14 cellular contexts compared by ENCODE assay signal in the genomic region with DNA sequence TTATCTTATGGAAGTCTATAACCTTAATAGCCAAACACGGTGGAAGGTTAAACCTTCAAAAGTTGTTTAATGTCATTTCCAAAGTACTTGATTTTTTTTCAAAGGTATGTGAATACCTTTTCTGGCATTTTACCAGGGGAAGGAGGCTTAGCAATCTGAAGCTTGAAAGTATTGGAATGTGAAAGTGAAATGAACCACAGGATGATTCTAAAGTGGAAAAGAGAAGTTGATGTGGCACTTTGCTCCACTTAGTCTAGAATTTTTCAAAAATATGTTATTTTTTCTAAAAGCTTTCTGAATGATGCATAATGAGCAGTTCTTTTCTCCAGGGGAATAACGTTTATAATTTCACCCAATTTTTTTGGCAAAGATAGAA. TPM values are rescaled to one million over a fixed set of nuclear protein-coding genes. Genes with fewer than 3 reads are reported as not detected.
DNase-seq lines count a peak whose midpoint lies in the region; ATAC-seq and TF ChIP-seq lines count a peak whose summit lies in the region.
"Had no signal": no experiment of that assay in that cellular context is flagged by ENCODE, and none has a peak within 500 bp of the region (broad histone marks: within the 10 kb centered on the region; RNA-seq: fewer than 3 reads in every experiment).

No MANE protein-coding gene starts in this region.

- H3K27ac Mint-ChIP-seq in activated CD4-positive, alpha-beta memory T cell treated with anti-CD3 and anti-CD28 coated beads for 36 hours, result no peak overlapping the region

- H3K4me3 ChIP-seq in astrocyte of the spinal cord (ENCODE audit: low read depth, low read length) (no peak overlapping the region), WERI-Rb-1 (ENCODE audit: low read depth, low read length) (no peak overlapping the region)
- H3K4me3 ChIP-seq: heart left ventricle had no signal

- in situ Hi-C loops in astrocyte of the spinal cord (cut with HindIII; ENCODE audit: low sequenced_read_pairs), result no loop called here

- no peak overlapping the region for H3K4me3 Mint-ChIP-seq in activated CD4-positive, alpha-beta memory T cell treated with anti-CD3 and anti-CD28 coated beads for 36 hours

- POLR2A ChIA-PET in activated CD4-positive, alpha-beta memory T cell treated with anti-CD3 and anti-CD28 coated beads for 36 hours (lab: Charles Lee), result no interaction called here

- no peak for TF ChIP-seq CTCF in astrocyte of the spinal cord (IDR thresholded peaks at IDR 0.05; ENCODE audit: low read depth, low read length)
- no peak for TF ChIP-seq CTCF in WERI-Rb-1 (IDR thresholded peaks at IDR 0.05; ENCODE audit: low read depth, low read length)

- H3K36me3 Mint-ChIP-seq in activated CD4-positive, alpha-beta memory T cell treated with anti-CD3 and anti-CD28 coated beads for 36 hours, result peaks cover 26% of the 10 kb centered on the region

- CTCF ChIA-PET in activated CD4-positive, alpha-beta memory T cell treated with anti-CD3 and anti-CD28 coated beads for 36 hours (lab: Charles Lee), result interaction anchor here (1.2 to 1.6 kb wide), 2 partner anchors 59 to 114 kb away, joined by 4 read pairs; partner anchors contain the start of gene ZCCHC4

- peak; percentile 69 for ATAC-seq in HG02885 (IDR thresholded peaks at IDR 0.05; ENCODE audit: poor library complexity, unreplicated experiment)
- ATAC-seq: heart left ventricle had no signal

- H3K9me3 Mint-ChIP-seq in activated CD4-positive, alpha-beta memory T cell treated with anti-CD3 and anti-CD28 coated beads for 36 hours, result no peaks in the 10 kb centered on the region

- no peaks in the 10 kb centered on the region for H3K27me3 ChIP-seq in WERI-Rb-1 (ENCODE audit: insufficient read depth, low read depth, severe bottlenecking)
- H3K27me3 ChIP-seq: heart left ventricle had no signal

- peak; percentile 4 for DNase-seq in ELR (ENCODE audit: low read depth)
- peak; percentile 17 for DNase-seq in astrocyte of the spinal cord (ENCODE audit: low read depth, low spot score)
- DNase-seq in medulla oblongata (ENCODE audit: extremely low spot score), result peak; percentile 11
- DNase-seq in T-helper 1 cell, result no peak
- no peak for DNase-seq in DMS153 (lab: John Stamatoyannopoulos, UW)
- DNase-seq in WERI-Rb-1, result no peak
- no peak for DNase-seq in activated CD4-positive, alpha-beta memory T cell treated with anti-CD3 and anti-CD28 coated beads for 36 hours
- DNase-seq: C1 segment of cervical spinal cord; effector memory CD4-positive, alpha-beta T cell; heart left ventricle; KBM-7; NCI-H1930; stimulated activated CD4-positive, alpha-beta T cell treated with anti-CD3 and anti-CD28 coated beads, Interleukin-4, amount 100 ng/mL, for 4 hours had no signal

- H3K9me3 ChIP-seq in WERI-Rb-1 (ENCODE audit: severe bottlenecking), result peaks cover 3% of the 10 kb centered on the region
- H3K9me3 ChIP-seq: heart left ventricle had no signal

- peaks cover 30% of the 10 kb centered on the region for H3K4me1 Mint-ChIP-seq in activated CD4-positive, alpha-beta memory T cell treated with anti-CD3 and anti-CD28 coated beads for 36 hours (ENCODE audit: low read depth)

- H3K27ac ChIP-seq in WERI-Rb-1, result no peak overlapping the region

- intact Hi-C loops in activated CD4-positive, alpha-beta memory T cell treated with anti-CD3 and anti-CD28 coated beads for 36 hours (cut with micrococcal nuclease), result no loop called here

- H3K27me3 Mint-ChIP-seq in activated CD4-positive, alpha-beta memory T cell treated with anti-CD3 and anti-CD28 coated beads for 36 hours, result no peaks in the 10 kb centered on the region

- H3K36me3 ChIP-seq in WERI-Rb-1, result peaks cover 29% of the 10 kb centered on the region

RNA-seq across cellular contexts. Expression of gene PI4K2B, which starts 19.2 kb away (rescaled TPM):
- total RNA-seq in activated CD4-positive, alpha-beta memory T cell treated with anti-CD3 and anti-CD28 coated beads for 36 hours, result 10 to 100 TPM; 41.0 to 42.3 TPM

RNA-seq across cellular contexts. Expression of gene ZCCHC4, which starts 59.5 kb away (rescaled TPM):
- 10 to 100 TPM; 10.6 to 11.5 TPM for total RNA-seq in activated CD4-positive, alpha-beta memory T cell treated with anti-CD3 and anti-CD28 coated beads for 36 hours

Comparison
In these comparisons a context has a peak if more than half of its experiments do, and no peak if none do; other contexts are left out.
1. DNase-seq: peak in ELR (single experiment), astrocyte of the spinal cord (single experiment) and medulla oblongata (single experiment); none in T-helper 1 cell (0 of 5), DMS153 (single experiment), WERI-Rb-1 (single experiment) and activated CD4-positive, alpha-beta memory T cell treated with anti-CD3 and anti-CD28 coated beads for 36 hours (single experiment).